ENCODE assay signal across 21 cellular contexts in genomic region chr4:33340168-33340567, GRCh38.
"Had no signal": no experiment of that assay in that cellular context is flagged by ENCODE, and none has a peak within 500 bp of the region (broad histone marks: within the 10 kb centered on the region; RNA-seq: fewer than 3 reads in every experiment).

No MANE protein-coding gene starts in this region.

- ATAC-seq: T-cell had no signal

- H3K4me1 ChIP-seq: Peyer's patch had no signal

- H3K9me3 ChIP-seq: SK-N-SH had no signal

- H3K36me3 ChIP-seq: Peyer's patch had no signal

- H3K27ac ChIP-seq: HL-60, PC-9, Peyer's patch had no signal

- H3K27me3 ChIP-seq: Peyer's patch had no signal

- DNase-seq: Karpas-422, KBM-7, MM.1S, NCI-H1092 treated with DMSO at 0.1 percent for 48 hours, NCI-H1436, NCI-H1694 treated with DMSO at 0.1 percent for 48 hours, NCI-H1930, NCI-H2081, NCI-H2107, NCI-H2227 treated with DMSO at 0.1 percent for 48 hours, NCI-H524, NCI-H526 treated with DMSO at 0.1 percent for 48 hours, NCI-H748 treated with DMSO at 0.1 percent for 48 hours, PC-9, RPMI8226, SHP77, SK-N-SH, SW 1271, T-cell had no signal

- H3K4me3 ChIP-seq: PC-9, Peyer's patch had no signal
